ENCODE assay signal across 8 cellular contexts in the genomic region with DNA sequence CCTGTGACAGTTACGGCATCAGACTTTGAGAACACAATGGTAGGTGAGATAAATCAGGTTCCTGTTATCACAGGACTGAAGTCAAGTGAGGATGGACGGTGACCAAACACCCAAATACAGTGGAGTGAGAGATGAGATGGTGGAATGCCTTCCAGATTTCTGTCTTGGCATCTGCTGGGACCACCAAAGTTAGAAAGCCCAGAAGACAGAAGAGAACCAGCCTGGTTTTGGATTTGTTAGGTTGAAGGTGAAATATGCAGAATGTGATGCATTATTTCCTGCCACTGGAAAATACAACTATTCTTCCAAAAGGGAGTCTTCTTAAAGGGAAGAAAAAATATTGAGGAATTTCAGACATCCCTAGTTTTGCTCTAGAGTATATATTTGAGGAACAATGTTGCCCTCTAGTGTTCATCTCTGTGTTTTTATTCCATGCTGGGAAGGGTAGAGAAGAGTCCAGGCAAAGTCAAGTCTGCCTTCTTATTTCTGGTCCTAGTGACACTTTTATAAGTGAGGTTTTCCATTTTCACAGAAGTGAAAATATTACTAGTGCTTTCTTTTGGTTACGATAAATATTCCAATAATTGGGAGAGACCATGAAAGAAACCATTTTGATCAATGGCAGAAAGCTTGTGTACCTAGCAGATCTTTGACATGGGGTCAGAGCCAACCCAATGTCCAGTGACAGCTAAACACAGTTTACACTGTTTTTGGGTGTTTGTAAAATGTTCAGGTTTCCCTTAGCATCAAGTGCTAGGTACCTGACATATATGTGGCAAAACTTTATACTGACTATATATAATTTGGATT.
DNase-seq lines count a peak whose midpoint lies in the region; ATAC-seq and TF ChIP-seq lines count a peak whose summit lies in the region.

No MANE protein-coding gene starts in this region.

- no peak overlapping the region for H3K27ac Mint-ChIP-seq in naive B cell

- H3K9me3 Mint-ChIP-seq in naive B cell: peaks cover 0 to 6% (median 0%) of the 10 kb centered on the region in 7 donors

- no peak overlapping the region for H3K4me3 ChIP-seq in RWPE2 (ENCODE audit: severe bottlenecking)

- H3K36me3 ChIP-seq in RWPE2 (ENCODE audit: low read depth): no peaks in the 10 kb centered on the region

- ATAC-seq in GM21360 (IDR thresholded peaks at IDR 0.05; ENCODE audit: unreplicated experiment) (peak; percentile 73), RWPE2 (ENCODE audit: low read depth) (peak; percentile 78), naive B cell (ENCODE audit: low read depth in 2 of 2) (peak; percentile 35 to 44)

- peaks cover 4 to 11% (median 5%) of the 10 kb centered on the region in 3 donors for H3K27me3 Mint-ChIP-seq in naive B cell

- H3K36me3 Mint-ChIP-seq in naive B cell: no peaks in the 10 kb centered on the region

- H3K4me3 Mint-ChIP-seq in naive B cell: no peak overlapping the region

- H3K27me3 ChIP-seq in RWPE2 (ENCODE audit: insufficient read depth, poor library complexity, severe bottlenecking): no peaks in the 10 kb centered on the region

- DNase-seq in CD1c-positive myeloid dendritic cell (ENCODE audit: extremely low spot score) (peak; percentile 70), LoVo (ENCODE audit: low spot score) (peak; percentile 82), RWPE2 (ENCODE audit: low spot score) (no peak), erythroblast (lab: John Stamatoyannopoulos, UW) (peak; percentile 17 to 63), naive B cell (peak; percentile 29), ureter (ENCODE audit: low spot score) (no peak), COLO668 (lab: John Stamatoyannopoulos, UW; ENCODE audit: unreplicated experiment) (no peak)

- no peaks in the 10 kb centered on the region for H3K4me1 Mint-ChIP-seq in naive B cell

- peak; percentile 89 for TF ChIP-seq CTCF in RWPE2 (IDR thresholded peaks at IDR 0.05; ENCODE audit: poor library complexity, severe bottlenecking)

- H3K9me3 ChIP-seq in RWPE2 (ENCODE audit: severe bottlenecking): no peaks in the 10 kb centered on the region

- peaks cover 18% of the 10 kb centered on the region for H3K4me1 ChIP-seq in RWPE2 (ENCODE audit: insufficient read depth, poor library complexity, severe bottlenecking)

- TF ChIP-seq POLR2A in erythroblast (IDR thresholded peaks at IDR 0.05; ENCODE audit: low read length): no peak

- no peak overlapping the region for H3K27ac ChIP-seq in RWPE2 (ENCODE audit: poor library complexity, severe bottlenecking)

Comparison
In these comparisons a context has a peak if more than half of its experiments do, and no peak if none do; other contexts are left out.
1. DNase-seq: peak in CD1c-positive myeloid dendritic cell (single experiment), LoVo (single experiment), erythroblast (2 of 2) and naive B cell (single experiment); none in RWPE2 (single experiment), ureter (single experiment) and COLO668 (single experiment).
2. Peak in every context shown above with its lines, with median percentiles within 50 percentile points of each other: ATAC-seq.